15 cellular contexts compared by ENCODE assay signal in the genomic region with DNA sequence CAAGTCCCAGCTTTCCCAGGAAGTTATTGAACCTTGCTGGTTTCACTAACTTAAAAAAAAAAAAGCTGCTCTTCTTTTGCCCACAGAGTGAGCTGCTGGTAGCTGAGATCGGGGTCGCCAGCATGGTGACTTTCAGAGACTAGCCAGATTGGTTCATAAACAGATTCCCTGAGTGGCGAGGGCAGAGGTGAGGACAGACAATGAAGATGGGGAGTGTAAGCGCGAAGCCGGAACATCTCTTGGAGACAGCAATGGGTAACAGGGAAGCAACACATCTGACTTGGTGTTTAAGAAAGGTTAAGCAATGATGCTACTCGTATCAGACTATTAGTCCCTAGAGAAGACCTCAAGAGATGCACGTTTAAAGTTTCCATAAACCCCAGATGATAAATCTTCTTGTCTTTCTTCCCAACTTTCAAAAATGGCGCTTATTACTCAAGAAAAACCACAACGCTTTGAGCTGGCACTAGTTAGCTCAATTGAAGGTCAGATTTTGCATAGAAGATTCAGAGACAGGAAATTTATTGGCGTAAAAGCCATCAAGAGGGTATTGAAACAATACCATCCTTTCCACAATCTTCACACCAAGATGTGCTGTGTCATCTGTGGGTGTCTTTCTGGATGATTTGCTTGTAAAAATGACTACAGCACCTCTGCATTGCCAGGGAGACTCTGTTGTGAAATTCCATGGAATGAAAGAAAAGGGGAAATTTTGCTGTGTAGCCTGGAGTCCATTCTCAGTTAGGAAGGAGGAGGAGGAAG.
DNase-seq lines count a peak whose midpoint lies in the region; ATAC-seq and TF ChIP-seq lines count a peak whose summit lies in the region.
"Had no signal": no experiment of that assay in that cellular context is flagged by ENCODE, and none has a peak within 500 bp of the region (broad histone marks: within the 10 kb centered on the region; RNA-seq: fewer than 3 reads in every experiment).

No MANE protein-coding gene starts in this region.

- H3K27ac Mint-ChIP-seq in activated CD8-positive, alpha-beta memory T cell treated with anti-CD3 and anti-CD28 coated beads, Interleukin-2, amount 10 ng/mL, durations not matched to agents 7 days and 5 days: no peak overlapping the region
- H3K27ac Mint-ChIP-seq in naive thymus-derived CD8-positive, alpha-beta T cell: peak overlapping the region in 8 of 10 donors; percentile 1 to 83 (median 44)

- peak; percentile 44 for DNase-seq in activated CD4-positive, alpha-beta T cell treated with anti-CD3 and anti-CD28 coated beads for 48 hours
- no peak for DNase-seq in activated CD4-positive, alpha-beta T cell treated with anti-CD3 and anti-CD28 coated beads, Interleukin-2, amount 50 U/mL, for 4 hours
- DNase-seq in Jurkat, Clone E6-1 (ENCODE audit: low read depth, low spot score): peak; percentile 52
- DNase-seq in activated CD8-positive, alpha-beta memory T cell treated with anti-CD3 and anti-CD28 coated beads, Interleukin-2, amount 10 ng/mL, durations not matched to agents 7 days and 5 days: no peak
- DNase-seq in naive thymus-derived CD8-positive, alpha-beta T cell: no peak
- no peak for DNase-seq in Peyer's patch
- DNase-seq: Caco-2, GDM1, GM23248, mesenchymal stem cell, NCI-H1092 treated with DMSO at 0.1 percent for 48 hours had no signal

- CTCF ChIA-PET in activated CD8-positive, alpha-beta memory T cell treated with anti-CD3 and anti-CD28 coated beads, Interleukin-2, amount 10 ng/mL, durations not matched to agents 7 days and 5 days (lab: Charles Lee): interaction anchor here (1.3 kb wide), 2 partner anchors 17 to 23 kb away, joined by 3 read pairs; no protein-coding TSS in a partner anchor

- no peaks in the 10 kb centered on the region for H3K9me3 ChIP-seq in Peyer's patch
- H3K9me3 ChIP-seq: Caco-2 had no signal

- peak; percentile 49 for ATAC-seq in activated CD8-positive, alpha-beta memory T cell treated with anti-CD3 and anti-CD28 coated beads, Interleukin-2, amount 10 ng/mL, durations not matched to agents 7 days and 5 days
- peak in 1 of 2 donors; percentile 44 for ATAC-seq in naive thymus-derived CD8-positive, alpha-beta T cell
- ATAC-seq in GM21390 (IDR thresholded peaks at IDR 0.05; ENCODE audit: unreplicated experiment) (no peak), HG02884 (IDR thresholded peaks at IDR 0.05; ENCODE audit: unreplicated experiment) (no peak)
- ATAC-seq: sciatic nerve had no signal

- H3K4me3 Mint-ChIP-seq in activated CD8-positive, alpha-beta memory T cell treated with anti-CD3 and anti-CD28 coated beads, Interleukin-2, amount 10 ng/mL, durations not matched to agents 7 days and 5 days: no peak overlapping the region
- peak overlapping the region in 1 of 10 donors; percentile 62 for H3K4me3 Mint-ChIP-seq in naive thymus-derived CD8-positive, alpha-beta T cell
- H3K4me3 Mint-ChIP-seq: immature natural killer cell had no signal

- TF ChIP-seq CTCF in Peyer's patch (IDR thresholded peaks at IDR 0.05): no peak

- no peaks in the 10 kb centered on the region for H3K36me3 ChIP-seq in Peyer's patch

- H3K27me3 Mint-ChIP-seq in activated CD8-positive, alpha-beta memory T cell treated with anti-CD3 and anti-CD28 coated beads, Interleukin-2, amount 10 ng/mL, durations not matched to agents 7 days and 5 days: no peaks in the 10 kb centered on the region
- H3K27me3 Mint-ChIP-seq in naive thymus-derived CD8-positive, alpha-beta T cell: no peaks in the 10 kb centered on the region

- POLR2A ChIA-PET in naive thymus-derived CD8-positive, alpha-beta T cell (lab: Charles Lee): no interaction called here

- TF ChIP-seq POLR2A in Peyer's patch (IDR thresholded peaks at IDR 0.05): no peak

- H3K4me3 ChIP-seq in Jurkat, Clone E6-1 (ENCODE audit: low read length): no peak overlapping the region
- no peak overlapping the region for H3K4me3 ChIP-seq in Peyer's patch
- H3K4me3 ChIP-seq: GM23248 had no signal

- no peaks in the 10 kb centered on the region for H3K4me1 ChIP-seq in Peyer's patch
- H3K4me1 ChIP-seq: Caco-2 had no signal

- H3K36me3 Mint-ChIP-seq in activated CD8-positive, alpha-beta memory T cell treated with anti-CD3 and anti-CD28 coated beads, Interleukin-2, amount 10 ng/mL, durations not matched to agents 7 days and 5 days: peaks cover 3% of the 10 kb centered on the region
- no peaks in the 10 kb centered on the region for H3K36me3 Mint-ChIP-seq in naive thymus-derived CD8-positive, alpha-beta T cell
- H3K36me3 Mint-ChIP-seq: immature natural killer cell had no signal

- H3K9me3 Mint-ChIP-seq in activated CD8-positive, alpha-beta memory T cell treated with anti-CD3 and anti-CD28 coated beads, Interleukin-2, amount 10 ng/mL, durations not matched to agents 7 days and 5 days (ENCODE audit: low read depth): no peaks in the 10 kb centered on the region
- no peaks in the 10 kb centered on the region for H3K9me3 Mint-ChIP-seq in naive thymus-derived CD8-positive, alpha-beta T cell
- H3K9me3 Mint-ChIP-seq: immature natural killer cell had no signal

- no peaks in the 10 kb centered on the region for H3K27me3 ChIP-seq in Peyer's patch

- H3K27ac ChIP-seq in Peyer's patch: peak overlapping the region in 1 of 4 donors; percentile 18
- H3K27ac ChIP-seq: GM23248 had no signal

- peaks cover 21% of the 10 kb centered on the region for H3K4me1 Mint-ChIP-seq in activated CD8-positive, alpha-beta memory T cell treated with anti-CD3 and anti-CD28 coated beads, Interleukin-2, amount 10 ng/mL, durations not matched to agents 7 days and 5 days
- peaks cover 7 to 19% (median 14%) of the 10 kb centered on the region in 4 donors for H3K4me1 Mint-ChIP-seq in naive thymus-derived CD8-positive, alpha-beta T cell

Comparison
In these comparisons a context has a peak if more than half of its experiments do, and no peak if none do; other contexts are left out.
1. DNase-seq: peak in activated CD4-positive, alpha-beta T cell treated with anti-CD3 and anti-CD28 coated beads for 48 hours (single experiment) and Jurkat, Clone E6-1 (single experiment); none in activated CD4-positive, alpha-beta T cell treated with anti-CD3 and anti-CD28 coated beads, Interleukin-2, amount 50 U/mL, for 4 hours (0 of 2), activated CD8-positive, alpha-beta memory T cell treated with anti-CD3 and anti-CD28 coated beads, Interleukin-2, amount 10 ng/mL, durations not matched to agents 7 days and 5 days (single experiment), naive thymus-derived CD8-positive, alpha-beta T cell (0 of 10) and Peyer's patch (0 of 3).